ENCODE assay signal across 23 cellular contexts in the genomic region with DNA sequence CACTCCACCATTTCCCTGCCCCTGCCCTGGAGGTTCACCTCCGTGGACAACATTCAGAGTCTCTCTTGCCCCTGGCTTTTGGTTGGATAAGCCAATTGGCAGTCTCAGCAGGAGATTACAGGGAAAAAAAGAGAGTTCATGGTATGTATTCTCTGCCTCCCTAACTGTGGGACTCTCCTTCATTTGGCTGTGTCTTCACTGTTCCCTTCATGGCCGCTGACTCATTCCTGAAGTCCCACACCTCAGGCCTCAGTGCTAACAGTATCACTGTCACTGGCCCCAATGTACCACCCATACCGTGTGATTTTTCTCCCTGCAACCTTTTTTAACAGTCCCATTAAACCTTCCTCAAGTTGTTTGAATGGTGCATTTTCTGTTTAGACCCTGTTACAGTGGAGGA.
DNase-seq lines count a peak whose midpoint lies in the region; ATAC-seq and TF ChIP-seq lines count a peak whose summit lies in the region.
"Had no signal": no experiment of that assay in that cellular context is flagged by ENCODE, and none has a peak within 500 bp of the region (broad histone marks: within the 10 kb centered on the region; RNA-seq: fewer than 3 reads in every experiment).

No MANE protein-coding gene starts in this region.

- H3K27ac ChIP-seq in mesenchymal stem cell (ENCODE audit: low read length, poor library complexity, severe bottlenecking), result no peak overlapping the region
- H3K27ac ChIP-seq in tibial nerve, result no peak overlapping the region
- H3K27ac ChIP-seq: heart left ventricle, RWPE1, stomach, WERI-Rb-1 had no signal

- TF ChIP-seq CTCF in GM12865 (IDR thresholded peaks at IDR 0.05; ENCODE audit: insufficient read depth, low read depth, low read length, missing control alignments) (no peak), tibial nerve (IDR thresholded peaks at IDR 0.05) (no peak)

- H3K27me3 ChIP-seq in mesenchymal stem cell (ENCODE audit: control insufficient read depth in 1 of 2, insufficient read depth in 1 of 2, low read length in 2 of 2) (no peaks in the 10 kb centered on the region), tibial nerve (no peaks in the 10 kb centered on the region)
- H3K27me3 ChIP-seq: heart left ventricle, stomach had no signal

- H4K8ac ChIP-seq in mesenchymal stem cell (ENCODE audit: low read length), result peak overlapping the region; percentile 36

- no peak overlapping the region for H3K4ac ChIP-seq in mesenchymal stem cell (ENCODE audit: low read depth in 1 of 2, low read length in 2 of 2)

- no peak overlapping the region for H2BK12ac ChIP-seq in mesenchymal stem cell (ENCODE audit: low read length in 2 of 2)

- no peaks in the 10 kb centered on the region for H3K9me3 ChIP-seq in mesenchymal stem cell (ENCODE audit: control insufficient read depth, low read length)
- no peaks in the 10 kb centered on the region for H3K9me3 ChIP-seq in tibial nerve

- no peak overlapping the region for H2AFZ ChIP-seq in mesenchymal stem cell (ENCODE audit: low read depth, low read length)

- WGBS in mesenchymal stem cell, result 61% methylated on average over 2 of the region's 3 CpGs
- WGBS in tibial nerve, 2 donors, result 70 to 75% methylated on average over 3 of the region's 3 CpGs

- no peak overlapping the region for H2AK5ac ChIP-seq in mesenchymal stem cell (ENCODE audit: low read length, severe bottlenecking)

- H2BK120ac ChIP-seq in mesenchymal stem cell (ENCODE audit: low read depth, low read length), result no peak overlapping the region

- peak; percentile 96 for ATAC-seq in GM21360 (IDR thresholded peaks at IDR 0.05; ENCODE audit: unreplicated experiment)
- no peak for ATAC-seq in left ventricle myocardium superior
- no peak for ATAC-seq in GM18520 (IDR thresholded peaks at IDR 0.05; ENCODE audit: unreplicated experiment)
- ATAC-seq: CD8-positive, alpha-beta T cell; heart left ventricle had no signal

- no peak for TF ChIP-seq EP300 in tibial nerve (IDR thresholded peaks at IDR 0.05)

- no peak overlapping the region for H2BK15ac ChIP-seq in mesenchymal stem cell (ENCODE audit: low read depth, poor library complexity, severe bottlenecking)

- H3K36me3 ChIP-seq in mesenchymal stem cell (ENCODE audit: control insufficient read depth in 1 of 2, insufficient read depth in 2 of 2, low read depth in 1 of 2, low read length in 2 of 2) (no peaks in the 10 kb centered on the region), tibial nerve (no peaks in the 10 kb centered on the region)
- H3K36me3 ChIP-seq: heart left ventricle, stomach, WERI-Rb-1 had no signal

- H4K91ac ChIP-seq in mesenchymal stem cell (ENCODE audit: low read length), result no peak overlapping the region

- intact Hi-C loops in left ventricle myocardium superior (cut with micrococcal nuclease), result no loop called here

- H3K79me1 ChIP-seq in mesenchymal stem cell (replicated peaks; ENCODE audit: low read length, poor library complexity, severe bottlenecking), result no peaks in the 10 kb centered on the region

- peak; percentile 20 for DNase-seq in GM12865 (ENCODE audit: low read depth)
- peak; percentile 15 to 26 for DNase-seq in NCI-H1930 (lab: John Stamatoyannopoulos, UW)
- DNase-seq in mesenchymal stem cell, result no peak
- no peak for DNase-seq in left ventricle myocardium superior
- DNase-seq in MV-4-11 (lab: John Stamatoyannopoulos, UW), result no peak
- DNase-seq in tibial nerve (ENCODE audit: low spot score in 2 of 2), result no peak
- DNase-seq: activated CD4-positive, alpha-beta memory T cell treated with anti-CD3 and anti-CD28 coated beads, Interleukin-2, amount 10 ng/mL, durations not matched to agents 7 days and 5 days; activated naive CD4-positive, alpha-beta T cell treated with anti-CD3 and anti-CD28 coated beads for 36 hours; activated T-cell treated with anti-CD3 and anti-CD28 coated beads, Interleukin-2, amount 50 U/mL, for 24 hours; CD8-positive, alpha-beta T cell; effector memory CD4-positive, alpha-beta T cell; EL; HCEC 1CT; heart left ventricle; naive B cell; posterior cingulate gyrus; stimulated activated CD4-positive, alpha-beta T cell treated with anti-CD3 and anti-CD28 coated beads, Interleukin-2, amount 100 ng/mL, for 24 hours; stomach; WERI-Rb-1 had no signal

- H3K4me1 ChIP-seq in mesenchymal stem cell (ENCODE audit: control insufficient read depth, insufficient read depth, low read depth, low read length) (no peaks in the 10 kb centered on the region), tibial nerve (no peaks in the 10 kb centered on the region)
- H3K4me1 ChIP-seq: heart left ventricle had no signal

- no peak overlapping the region for H3K18ac ChIP-seq in mesenchymal stem cell (ENCODE audit: low read depth in 1 of 2, low read length in 2 of 2)

- no peak for TF ChIP-seq POLR2A in tibial nerve (IDR thresholded peaks at IDR 0.05)

- no peak overlapping the region for H3K9ac ChIP-seq in mesenchymal stem cell (ENCODE audit: low read length)

- H2BK5ac ChIP-seq in mesenchymal stem cell (ENCODE audit: low read depth, low read length, poor library complexity, severe bottlenecking), result no peak overlapping the region

- H3K4me2 ChIP-seq in mesenchymal stem cell (ENCODE audit: low read length, poor library complexity, severe bottlenecking), result no peak overlapping the region

- H3K14ac ChIP-seq in mesenchymal stem cell (ENCODE audit: low read length in 2 of 2), result peak overlapping the region in 1 of 2 experiments; percentile 77

- H3K4me3 ChIP-seq in GM12865 (ENCODE audit: low read depth, low read length), result no peak overlapping the region
- no peak overlapping the region for H3K4me3 ChIP-seq in mesenchymal stem cell (ENCODE audit: insufficient read depth in 1 of 2, low read depth in 1 of 2, low read length in 2 of 2)
- H3K4me3 ChIP-seq in tibial nerve, result no peak overlapping the region
- H3K4me3 ChIP-seq: heart left ventricle, lung, stomach had no signal

- H3K23ac ChIP-seq in mesenchymal stem cell (ENCODE audit: low read length in 2 of 2), result no peak overlapping the region

Comparison
In these comparisons a context has a peak if more than half of its experiments do, and no peak if none do; other contexts are left out.
1. DNase-seq: peak in GM12865 (single experiment) and NCI-H1930 (2 of 2); none in mesenchymal stem cell (single experiment), left ventricle myocardium superior (single experiment), MV-4-11 (single experiment) and tibial nerve (0 of 2).